8 cellular contexts compared by ENCODE assay signal in genomic region chr7:1225462-1226154, GRCh38. TPM values are rescaled to one million over a fixed set of nuclear protein-coding genes. Genes with fewer than 3 reads are reported as not detected.
DNase-seq lines count a peak whose midpoint lies in the region; ATAC-seq, FAIRE-seq and TF ChIP-seq lines count a peak whose summit lies in the region.

No MANE protein-coding gene starts in this region.

- TF ChIP-seq EP300 in neural cell (conservative IDR thresholded peaks at IDR 0.05; ENCODE audit: poor library complexity, severe bottlenecking) = no peak

- no peaks in the 10 kb centered on the region for H3K9me3 ChIP-seq in neural cell (ENCODE audit: low read length)

- H3K4me2 ChIP-seq in neural cell (ENCODE audit: low read length) = no peak overlapping the region

- DNase-seq in GM18507 (ENCODE audit: extremely low spot score, insufficient read length, low read depth) (peak; percentile 54), WTC11 (ENCODE audit: low spot score) (peak; percentile 68), dermis blood vessel endothelial cell (peak; percentile 52), AML-193 (lab: John Stamatoyannopoulos, UW) (no peak), kidney glomerular epithelial cell (lab: John Stamatoyannopoulos, UW) (no peak), NCI-H510A (lab: John Stamatoyannopoulos, UW) (no peak)

- peaks cover 95% of the 10 kb centered on the region for H3K27me3 Mint-ChIP-seq in WTC11 (ENCODE audit: low read depth)

- no peak overlapping the region for H2AFZ ChIP-seq in neural cell (ENCODE audit: low read depth, low read length)

- H3K9me3 Mint-ChIP-seq in WTC11 = no peaks in the 10 kb centered on the region

- POLR2A ChIA-PET in WTC11 (lab: Charles Lee) = interaction anchor here (1.5 kb wide), 1 partner anchor 23 kb away, joined by 3 read pairs; no protein-coding TSS in a partner anchor

- FAIRE-seq in GM18507 (lab: Jason Lieb, UNC) = no peak

- H3K36me3 ChIP-seq in neural cell (ENCODE audit: insufficient read depth, low read length) = no peaks in the 10 kb centered on the region

- peaks cover 33% of the 10 kb centered on the region for H3K4me1 Mint-ChIP-seq in WTC11

- ATAC-seq in WTC11 (peak; percentile 13; the same call in 1 of the 2 replicates), HG03045 (IDR thresholded peaks at IDR 0.05; ENCODE audit: unreplicated experiment) (no peak)

- no peaks in the 10 kb centered on the region for H4K20me1 ChIP-seq in neural cell (ENCODE audit: insufficient read depth)

- no peak overlapping the region for H3K9ac ChIP-seq in neural cell (ENCODE audit: low read length)

- H3K4me3 Mint-ChIP-seq in WTC11 = peak overlapping the region; percentile 52

- H3K79me2 ChIP-seq in neural cell (replicated peaks; ENCODE audit: insufficient read depth, low read length) = no peaks in the 10 kb centered on the region

- H3K27ac Mint-ChIP-seq in WTC11 = no peak overlapping the region

- H3K36me3 Mint-ChIP-seq in WTC11 = no peaks in the 10 kb centered on the region

- H3K27me3 ChIP-seq in neural cell (ENCODE audit: insufficient read depth, low read depth, low read length) = peaks cover 71% of the 10 kb centered on the region

- no peak overlapping the region for H3K27ac ChIP-seq in neural cell (ENCODE audit: low read length)

- peak; percentile 72 for TF ChIP-seq RAD21 in neural cell (conservative IDR thresholded peaks at IDR 0.05)

- no peak overlapping the region for H3K4me3 ChIP-seq in neural cell (ENCODE audit: low read length)

- H3F3A ChIP-seq in neural cell (ENCODE audit: insufficient read depth, low read length, poor library complexity, severe bottlenecking) = peaks cover 5% of the 10 kb centered on the region

- no peaks in the 10 kb centered on the region for H3K9me2 ChIP-seq in neural cell (ENCODE audit: insufficient read depth, low read length)

- TF ChIP-seq CTCF in WTC11 (IDR thresholded peaks at IDR 0.05) (peak; percentile 82), neural cell (IDR thresholded peaks at IDR 0.05; ENCODE audit: poor library complexity, severe bottlenecking) (peak; percentile 79)

- CTCF ChIA-PET in WTC11 (lab: Charles Lee) = interaction anchor here (0.9 to 3.2 kb wide), 15 partner anchors 13 to 248 kb away, joined by 3 to 13 read pairs (median 6); no protein-coding TSS in a partner anchor

TF ChIP-seq in WTC11, 78 proteins besides CTCF, POLR2A, EP300 and RAD21 (continues in another document):
- TF ChIP-seq E2F5 (CRISPR knock-in tag; IDR thresholded peaks at IDR 0.05) (no peak), CBFB (CRISPR knock-in tag; IDR thresholded peaks at IDR 0.05; ENCODE audit: low read depth) (no peak), STAT6 (CRISPR knock-in tag; conservative IDR thresholded peaks at IDR 0.05; ENCODE audit: low read depth) (no peak)

TF ChIP-seq in neural cell, 6 proteins besides CTCF, POLR2A, EP300 and RAD21:
- no peak for TF ChIP-seq EZH2 (IDR thresholded peaks at IDR 0.05; ENCODE audit: borderline replicate concordance, insufficient read depth, low read length, poor library complexity, severe bottlenecking)
- no peak for TF ChIP-seq TAF1 (IDR thresholded peaks at IDR 0.05; ENCODE audit: low read depth)
- TF ChIP-seq POLR2AphosphoS5 (IDR thresholded peaks at IDR 0.05) = peak; percentile 14
- TF ChIP-seq REST (IDR thresholded peaks at IDR 0.05; ENCODE audit: borderline replicate concordance) = no peak
- TF ChIP-seq MXI1 (conservative IDR thresholded peaks at IDR 0.05; ENCODE audit: poor library complexity, severe bottlenecking) = no peak
- peak; percentile 80 for TF ChIP-seq SMC3 (conservative IDR thresholded peaks at IDR 0.05; ENCODE audit: poor library complexity)

RNA-seq across cellular contexts. Expression of gene UNCX, which starts 7.1 kb away (rescaled TPM):
- total RNA-seq in WTC11 (2021) (not detected in 3 replicates), dermis blood vessel endothelial cell (not detected in 2 replicates)
- 1.6 TPM in 2 replicates for polyA plus RNA-seq in neural cell
- polyA minus RNA-seq in neural cell = 0.93 and 1.5 TPM in 2 replicates

Comparison
In these comparisons a context has a peak if more than half of its experiments do, and no peak if none do; other contexts are left out.
1. DNase-seq: peak in GM18507 (single experiment), WTC11 (single experiment) and dermis blood vessel endothelial cell (single experiment); none in AML-193 (0 of 2), kidney glomerular epithelial cell (single experiment) and NCI-H510A (single experiment).